ENCODE assay signal across 18 cellular contexts in genomic region chr10:72235544-72236279, GRCh38. TPM values are rescaled to one million over a fixed set of nuclear protein-coding genes. Genes with fewer than 3 reads are reported as not detected.
DNase-seq lines count a peak whose midpoint lies in the region; ATAC-seq, FAIRE-seq and TF ChIP-seq lines count a peak whose summit lies in the region.
"Had no signal": no experiment of that assay in that cellular context is flagged by ENCODE, and none has a peak within 500 bp of the region (broad histone marks: within the 10 kb centered on the region; RNA-seq: fewer than 3 reads in every experiment).

No MANE protein-coding gene starts in this region.

- no peaks in the 10 kb centered on the region for H3K9me3 Mint-ChIP-seq in naive B cell
- H3K9me3 Mint-ChIP-seq: IgD-negative memory B cell had no signal

- H3K4me2 ChIP-seq in K562 (ENCODE audit: insufficient read depth, low read length) (no peak overlapping the region), mammary epithelial cell (ENCODE audit: insufficient read depth, low read depth, low read length) (no peak overlapping the region)

- no peak overlapping the region for H2AFZ ChIP-seq in K562 (ENCODE audit: low read depth, low read length)
- no peak overlapping the region for H2AFZ ChIP-seq in mammary epithelial cell (ENCODE audit: low read depth, low read length)

- H3K9me3 ChIP-seq in K562 (replicated peaks; ENCODE audit: control insufficient read depth, insufficient read depth, low read depth, low read length) (no peaks in the 10 kb centered on the region), mammary epithelial cell (replicated peaks; ENCODE audit: insufficient read depth, low read length) (no peaks in the 10 kb centered on the region)
- H3K9me3 ChIP-seq: ascending aorta, ovary, SJSA1 had no signal

- POLR2A ChIA-PET in K562 (lab: Yijun Ruan, JAX) = interaction anchor here (0.9 to 3.0 kb wide), 3 partner anchors 9 to 42 kb away, joined by 3 to 15 read pairs (median 7); no protein-coding TSS in a partner anchor

- 90% methylated on average over 6 of the region's 6 CpGs for WGBS in K562 (ENCODE audit: insufficient coverage, low coverage, missing lambda C conversion rate)
- 97% methylated on average over 6 of the region's 6 CpGs for WGBS in mammary epithelial cell (ENCODE audit: low coverage, missing lambda C conversion rate)

- no peak for TF ChIP-seq POLR2A in K562 (conservative IDR thresholded peaks at IDR 0.05)

- H3K36me3 ChIP-seq in K562 (ENCODE audit: control insufficient read depth, insufficient read depth, low read length) (peaks cover 36% of the 10 kb centered on the region), mammary epithelial cell (ENCODE audit: insufficient read depth, low read length) (peaks cover 19% of the 10 kb centered on the region)
- H3K36me3 ChIP-seq: ovary had no signal

- H3K9ac ChIP-seq in K562 (ENCODE audit: insufficient read depth in 1 of 2, low read depth in 2 of 2, low read length in 2 of 2) (no peak overlapping the region), mammary epithelial cell (ENCODE audit: insufficient read depth, low read length) (no peak overlapping the region)

- H3K4me3 ChIP-seq in K562 (no peak overlapping the region), mammary epithelial cell (replicated peaks in 1 of 3; ENCODE audit: insufficient read depth in 1 of 3, low read depth in 2 of 3, low read length in 3 of 3) (no peak overlapping the region)
- H3K4me3 ChIP-seq: ascending aorta, ovary, SJSA1 had no signal

- no peaks in the 10 kb centered on the region for H3K27me3 Mint-ChIP-seq in naive B cell
- H3K27me3 Mint-ChIP-seq: IgD-negative memory B cell, T-helper 17 cell had no signal

- H3K27ac ChIP-seq in K562 (ENCODE audit: extremely low read depth, low read depth, low read length) (no peak overlapping the region), mammary epithelial cell (ENCODE audit: insufficient read depth, low read depth, low read length) (no peak overlapping the region)
- H3K27ac ChIP-seq: ovary, SJSA1 had no signal

- BruUV-seq in K562 (replicated peaks; lab: Mats Ljungman, UMichigan) (no TSS peak), mammary epithelial cell (replicated peaks; lab: Mats Ljungman, UMichigan) (no TSS peak)

- no peak for FAIRE-seq in K562 (lab: Jason Lieb, UNC)
- no peak for FAIRE-seq in urothelium cell line (lab: Jason Lieb, UNC)

- peak overlapping the region; percentile 6 to 89 (median 74) for H3K27ac Mint-ChIP-seq in naive B cell
- H3K27ac Mint-ChIP-seq: T-helper 17 cell had no signal

- H3K4me3 Mint-ChIP-seq in naive B cell = no peak overlapping the region
- H3K4me3 Mint-ChIP-seq: T-helper 17 cell had no signal

- DNase-seq in Right ventricle myocardium inferior (ENCODE audit: missing footprints) (no peak), cardiac septum (ENCODE audit: low spot score) (no peak), K562 (ENCODE audit: extremely low read depth in 1 of 4, low spot score in 3 of 4) (no peak), naive B cell (no peak), AG08395 (ENCODE audit: low spot score) (no peak), urothelium cell line (ENCODE audit: low spot score) (no peak), mammary epithelial cell (no peak)
- DNase-seq: activated gamma-delta T cell; COR-L47; NCI-H146; NCI-H82; stimulated activated CD4-positive, alpha-beta T cell treated with anti-CD3 and anti-CD28 coated beads, Interleukin-4, amount 100 ng/mL, for 24 hours; T-helper 17 cell had no signal

- no peaks in the 10 kb centered on the region for H3K9me1 ChIP-seq in K562 (ENCODE audit: control insufficient read depth, insufficient read depth, low read length)

- intact Hi-C loops in Right ventricle myocardium inferior (cut with DNase I) (no loop called here), cardiac septum (cut with DNase I) (no loop called here), K562 (cut with micrococcal nuclease) (no loop called here), mammary epithelial cell (cut with micrococcal nuclease) (no loop called here)

- no peaks in the 10 kb centered on the region for H3K27me3 ChIP-seq in K562 (ENCODE audit: control insufficient read depth in 2 of 2, insufficient read depth in 2 of 2, low read length in 2 of 2)
- H3K27me3 ChIP-seq in mammary epithelial cell (ENCODE audit: insufficient read depth, low read length) = no peaks in the 10 kb centered on the region
- H3K27me3 ChIP-seq: ascending aorta, ovary, SJSA1 had no signal

- ATAC-seq in Right ventricle myocardium inferior (peak; percentile 58), K562 (no peak), naive B cell (ENCODE audit: low read depth in 2 of 2) (no peak), HG03460 (IDR thresholded peaks at IDR 0.05; ENCODE audit: unreplicated experiment) (no peak)
- ATAC-seq: T-helper 17 cell had no signal

- CTCF ChIA-PET in K562 (lab: Yijun Ruan, JAX; ENCODE audit: low intra/inter-chr PET ratio) (interaction anchor here (0.6 kb wide), 1 partner anchor 97 kb away, joined by 3 read pairs; no protein-coding TSS in a partner anchor), mammary epithelial cell (lab: Charles Lee; ENCODE audit: low non-redundant PET) (interaction anchor here (0.6 kb wide), 1 partner anchor 110 kb away, joined by 4 read pairs; no protein-coding TSS in a partner anchor)

- H3K79me2 ChIP-seq in K562 (ENCODE audit: control insufficient read depth, insufficient read depth, low read length) = no peaks in the 10 kb centered on the region
- H3K79me2 ChIP-seq in mammary epithelial cell (ENCODE audit: insufficient read depth, low read length) = peaks cover 3% of the 10 kb centered on the region

- no peak for TF ChIP-seq RAD21 in K562 (CRISPR knock-in tag; conservative IDR thresholded peaks at IDR 0.05 in 1 of 2, IDR thresholded peaks at IDR 0.05 in 1 of 2)

- H4K20me1 ChIP-seq in K562 (replicated peaks; ENCODE audit: control insufficient read depth, insufficient read depth, low read length) (no peaks in the 10 kb centered on the region), mammary epithelial cell (ENCODE audit: insufficient read depth, low read length) (no peaks in the 10 kb centered on the region)

- in situ Hi-C loops in K562 (cut with MboI) = no loop called here
- in situ Hi-C loops in mammary epithelial cell (cut with MboI; ENCODE audit: low sequenced_read_pairs in 2 of 2) = no loop called here

- TF ChIP-seq EP300 in K562 (IDR thresholded peaks at IDR 0.05; ENCODE audit: low read length) = no peak

- no peaks in the 10 kb centered on the region; a peak in 2 of 5 replicates for H3K4me1 ChIP-seq in K562 (replicated peaks in 1 of 2; ENCODE audit: control insufficient read depth in 2 of 2, insufficient read depth in 2 of 2, low read length in 2 of 2)
- no peaks in the 10 kb centered on the region for H3K4me1 ChIP-seq in mammary epithelial cell (ENCODE audit: insufficient read depth, low read length)
- H3K4me1 ChIP-seq: SJSA1 had no signal

- TF ChIP-seq CTCF in K562 (IDR thresholded peaks at IDR 0.05 in 2 of 3, conservative IDR thresholded peaks at IDR 0.05 in 1 of 3; ENCODE audit: insufficient read depth in 2 of 3, low read depth in 1 of 3, low read length in 3 of 3) (no peak), mammary epithelial cell (conservative IDR thresholded peaks at IDR 0.05 in 1 of 2, IDR thresholded peaks at IDR 0.05 in 1 of 2; ENCODE audit: extremely low read depth in 1 of 2, insufficient read depth in 1 of 2, low read depth in 1 of 2, low read length in 2 of 2) (no peak)

- dilution Hi-C loops in mammary epithelial cell (cut with HindIII; ENCODE audit: low sequenced_read_pairs) = loop anchor here (10.0 kb wide), 1 partner anchor 109 kb away; no protein-coding TSS in a partner anchor

- peaks cover 10 to 19% (median 15%) of the 10 kb centered on the region in 3 donors for H3K4me1 Mint-ChIP-seq in naive B cell

- peaks cover 9 to 13% of the 10 kb centered on the region in 2 donors for H3K36me3 Mint-ChIP-seq in naive B cell

RNA-seq across cellular contexts. Expression of gene ASCC1, which starts 19.6 kb away (rescaled TPM):
- total RNA-seq in Right ventricle myocardium inferior (35.4 TPM), cardiac septum (21.2 TPM), K562 (2014; rRNA removed) (27.6 and 31.7 TPM in 2 replicates), K562 (2014; rRNA removed; fragmentation: Illumina TruSeq; extraction: Trizol) (52.8 and 62.6 TPM in 2 replicates), K562 (2015; rRNA removed; fragmentation: Illumina TruSeq; extraction: Trizol) (33.3 and 38.2 TPM in 2 replicates), K562 (2021) (45.7 and 48.4 TPM in 2 replicates), mammary epithelial cell (10 to 100 TPM; 40.2 to 54.5 TPM)
- total RNA-seq in K562 (2011; cell fraction: chromatin; rRNA removed; ENCODE audit: low replicate concordance) = 49.7 and 77.0 TPM in 2 replicates
- 28.7 and 34.9 TPM in 2 replicates for total RNA-seq in K562 (2011; cell fraction: nucleolus; rRNA removed)
- total RNA-seq in K562 (2011; cell fraction: nucleoplasm; rRNA removed) = 43.5 and 57.0 TPM in 2 replicates
- polyA plus RNA-seq in K562 (2011; rRNA removed) (53.2 and 64.1 TPM in 2 replicates), K562 (2014; fragmentation: Illumina TruSeq; extraction: Trizol) (54.4 and 70.0 TPM in 2 replicates), K562 (2014; fragmentation: Nextera tagmentation; extraction: Ambion mirVana) (10 to 100 TPM; 50.8 to 73.3 TPM), K562 (2014; rRNA removed) (42.7 and 55.5 TPM in 2 replicates), naive B cell (ENCODE audit: low read depth in 6 of 6) (10 to 100 TPM; 43.8 to 69.0 (median 48.4) TPM), mammary epithelial cell (36.9 TPM)
- polyA plus RNA-seq in K562 (2011; cell fraction: cytosol; rRNA removed) = 20.9 and 37.8 TPM in 2 replicates
- polyA plus RNA-seq in K562 (2011; cell fraction: nucleus; rRNA removed) = 13.5 and 19.8 TPM in 2 replicates
- polyA plus RNA-seq in K562 (2012) = 39.1 and 50.0 TPM in 2 replicates
- polyA minus RNA-seq in K562 (2011; rRNA and poly(A)+ RNA removed) = 90.3 and 97.7 TPM in 2 replicates
- polyA minus RNA-seq in K562 (2011; cell fraction: cytosol; rRNA and poly(A)+ RNA removed) = 35.1 and 39.2 TPM in 2 replicates
- 13.6 and 33.1 TPM in 2 replicates for polyA minus RNA-seq in K562 (2011; cell fraction: nucleus; rRNA and poly(A)+ RNA removed)
- 24.3 TPM for polyA minus RNA-seq in mammary epithelial cell

RNA-seq across cellular contexts. Expression of gene ANAPC16, which starts 19.9 kb away (rescaled TPM):
- total RNA-seq in Right ventricle myocardium inferior (239 TPM), cardiac septum (171 TPM), K562 (2014; rRNA removed) (42.6 and 55.8 TPM in 2 replicates), K562 (2014; rRNA removed; fragmentation: Illumina TruSeq; extraction: Trizol) (108 and 111 TPM in 2 replicates), K562 (2015; rRNA removed; fragmentation: Illumina TruSeq; extraction: Trizol) (79.7 and 87.7 TPM in 2 replicates), K562 (2021) (72.5 and 72.7 TPM in 2 replicates), mammary epithelial cell (10 to 100 TPM; 66.4 to 87.2 TPM)
- total RNA-seq in K562 (2011; cell fraction: chromatin; rRNA removed; ENCODE audit: low replicate concordance) = 13.7 and 30.0 TPM in 2 replicates
- 13.7 and 15.7 TPM in 2 replicates for total RNA-seq in K562 (2011; cell fraction: nucleolus; rRNA removed)
- 30.3 and 57.6 TPM in 2 replicates for total RNA-seq in K562 (2011; cell fraction: nucleoplasm; rRNA removed)
- polyA plus RNA-seq in K562 (2011; rRNA removed) (162 and 168 TPM in 2 replicates), K562 (2014; fragmentation: Illumina TruSeq; extraction: Trizol) (74.2 and 85.3 TPM in 2 replicates), K562 (2014; fragmentation: Nextera tagmentation; extraction: Ambion mirVana) (100 to 1,000 TPM; 184 to 208 TPM), K562 (2014; rRNA removed) (112 and 134 TPM in 2 replicates), naive B cell (ENCODE audit: low read depth in 6 of 6) (100 to 1,000 TPM; 485 to 708 (median 561) TPM), mammary epithelial cell (53.8 TPM)
- polyA plus RNA-seq in K562 (2011; cell fraction: cytosol; rRNA removed) = 47.9 and 96.2 TPM in 2 replicates
- 27.0 and 46.2 TPM in 2 replicates for polyA plus RNA-seq in K562 (2011; cell fraction: nucleus; rRNA removed)
- 85.3 and 238 TPM in 2 replicates for polyA plus RNA-seq in K562 (2012)
- 41.3 and 52.4 TPM in 2 replicates for polyA minus RNA-seq in K562 (2011; rRNA and poly(A)+ RNA removed)
- polyA minus RNA-seq in K562 (2011; cell fraction: cytosol; rRNA and poly(A)+ RNA removed) = 13.9 and 15.1 TPM in 2 replicates
- polyA minus RNA-seq in K562 (2011; cell fraction: nucleus; rRNA and poly(A)+ RNA removed) = 3.2 and 10.0 TPM in 2 replicates
- polyA minus RNA-seq in mammary epithelial cell = 4.8 TPM

RNA-seq across cellular contexts. Expression of gene DDIT4, which starts 38.0 kb away (rescaled TPM):
- total RNA-seq in Right ventricle myocardium inferior = 71.4 TPM
- 22.6 TPM for total RNA-seq in cardiac septum
- total RNA-seq in K562 (2011; cell fraction: chromatin; rRNA removed; ENCODE audit: low replicate concordance) = 185 and 371 TPM in 2 replicates
- total RNA-seq in K562 (2011; cell fraction: nucleolus; rRNA removed) = 455 and 610 TPM in 2 replicates
- 314 and 392 TPM in 2 replicates for total RNA-seq in K562 (2011; cell fraction: nucleoplasm; rRNA removed)
- total RNA-seq in K562 (2014; rRNA removed) = 593 and 675 TPM in 2 replicates
- total RNA-seq in K562 (2014; rRNA removed; fragmentation: Illumina TruSeq; extraction: Trizol) = 159 and 200 TPM in 2 replicates
- total RNA-seq in K562 (2015; rRNA removed; fragmentation: Illumina TruSeq; extraction: Trizol) = 13.2 and 14.7 TPM in 2 replicates
- 453 and 674 TPM in 2 replicates for total RNA-seq in K562 (2021)
- 228 and 529 TPM in 2 replicates for polyA plus RNA-seq in K562 (2011; rRNA removed)
- polyA plus RNA-seq in K562 (2011; cell fraction: cytosol; rRNA removed) = 345 and 451 TPM in 2 replicates
- polyA plus RNA-seq in K562 (2011; cell fraction: nucleus; rRNA removed) = 384 and 450 TPM in 2 replicates
- 184 and 695 TPM in 2 replicates for polyA plus RNA-seq in K562 (2012)
- polyA plus RNA-seq in K562 (2014; fragmentation: Illumina TruSeq; extraction: Trizol) = 107 and 370 TPM in 2 replicates
- polyA plus RNA-seq in K562 (2014; fragmentation: Nextera tagmentation; extraction: Ambion mirVana) = 10 to 100 TPM in 1 of 2 experiments, 1 to 10 TPM in 1; 8.2 to 12.3 TPM
- 362 and 564 TPM in 2 replicates for polyA plus RNA-seq in K562 (2014; rRNA removed)
- polyA minus RNA-seq in K562 (2011; rRNA and poly(A)+ RNA removed) = 156 and 267 TPM in 2 replicates
- 180 and 395 TPM in 2 replicates for polyA minus RNA-seq in K562 (2011; cell fraction: cytosol; rRNA and poly(A)+ RNA removed)
- polyA minus RNA-seq in K562 (2011; cell fraction: nucleus; rRNA and poly(A)+ RNA removed) = 272 and 555 TPM in 2 replicates
- polyA plus RNA-seq in naive B cell (ENCODE audit: low read depth in 6 of 6) = 100 to 1,000 TPM in 1 of 6 donors, 10 to 100 TPM in 5; 22.6 to 124 (median 78.2) TPM
- 1,000 to 10,000 TPM in 1 of 2 donors, 100 to 1,000 TPM in 1; 772 to 1,235 TPM for total RNA-seq in mammary epithelial cell
- polyA plus RNA-seq in mammary epithelial cell = 542 TPM
- polyA minus RNA-seq in mammary epithelial cell = 521 TPM
